ENCODE assay signal across 17 cellular contexts in genomic region chr3:35486295-35486694, GRCh38.
A peak's percentile ranks its signal among the peaks of the same experiment; 100 is the strongest.
DNase-seq lines count a peak whose midpoint lies in the region; ATAC-seq and TF ChIP-seq lines count a peak whose summit lies in the region.
"Had no signal": no experiment of that assay in that cellular context is flagged by ENCODE, and none has a peak within 500 bp of the region (broad histone marks: within the 10 kb centered on the region; RNA-seq: fewer than 3 reads in every experiment).

No MANE protein-coding gene starts in this region.

- H3K9me3 ChIP-seq in OCI-LY1 (ENCODE audit: low read length) (no peaks in the 10 kb centered on the region), hepatocyte (ENCODE audit: low read depth) (no peaks in the 10 kb centered on the region)

- no peaks in the 10 kb centered on the region for H3F3A ChIP-seq in OCI-LY1 (ENCODE audit: insufficient read depth, low read length)

- POLR2A ChIA-PET in activated CD8-positive, alpha-beta T cell treated with anti-CD3 and anti-CD28 coated beads, Interleukin-2, amount 10 ng/mL, durations not matched to agents 7 days and 5 days (lab: Charles Lee) = no interaction called here

- H3K4me1 Mint-ChIP-seq in mesothelial cell of epicardium = peaks cover 24% of the 10 kb centered on the region
- no peaks in the 10 kb centered on the region for H3K4me1 Mint-ChIP-seq in activated CD8-positive, alpha-beta T cell treated with anti-CD3 and anti-CD28 coated beads, Interleukin-2, amount 10 ng/mL, durations not matched to agents 7 days and 5 days (ENCODE audit: low read depth)
- no peaks in the 10 kb centered on the region for H3K4me1 Mint-ChIP-seq in activated naive CD8-positive, alpha-beta T cell treated with anti-CD3 and anti-CD28 coated beads for 36 hours
- H3K4me1 Mint-ChIP-seq: CD4-positive, CD25-positive, alpha-beta regulatory T cell had no signal

- H2AFZ ChIP-seq in OCI-LY1 (ENCODE audit: low read length) (no peak overlapping the region), hepatocyte (no peak overlapping the region)

- no peak overlapping the region for H3K9ac ChIP-seq in OCI-LY1 (ENCODE audit: low read length)
- H3K9ac ChIP-seq: KMS-11 had no signal

- TF ChIP-seq CTCF in OCI-LY1 (IDR thresholded peaks at IDR 0.05; ENCODE audit: low read length) (peak; percentile 26; the same call in 1 of the 2 replicates), hepatocyte (IDR thresholded peaks at IDR 0.05; ENCODE audit: poor library complexity) (no peak), mesothelial cell of epicardium (IDR thresholded peaks at IDR 0.05; ENCODE audit: unreplicated experiment) (no peak)

- no peak for ATAC-seq in activated CD8-positive, alpha-beta T cell treated with anti-CD3 and anti-CD28 coated beads, Interleukin-2, amount 10 ng/mL, durations not matched to agents 7 days and 5 days

- WGBS in hepatocyte (ENCODE audit: low lambda C conversion rate, missing lambda C conversion rate) = 55% methylated on average over 1 of the region's 1 CpG

- no peaks in the 10 kb centered on the region for H3K9me2 ChIP-seq in OCI-LY1 (ENCODE audit: low read depth, low read length)
- H3K9me2 ChIP-seq in hepatocyte (replicated peaks; ENCODE audit: insufficient read depth) = no peaks in the 10 kb centered on the region

- no peaks in the 10 kb centered on the region for H3K36me3 Mint-ChIP-seq in mesothelial cell of epicardium
- H3K36me3 Mint-ChIP-seq in activated CD8-positive, alpha-beta T cell treated with anti-CD3 and anti-CD28 coated beads, Interleukin-2, amount 10 ng/mL, durations not matched to agents 7 days and 5 days (ENCODE audit: low read depth) = no peaks in the 10 kb centered on the region
- no peaks in the 10 kb centered on the region for H3K36me3 Mint-ChIP-seq in activated naive CD8-positive, alpha-beta T cell treated with anti-CD3 and anti-CD28 coated beads for 36 hours
- H3K36me3 Mint-ChIP-seq: CD4-positive, CD25-positive, alpha-beta regulatory T cell had no signal

- no peaks in the 10 kb centered on the region for H3K27me3 Mint-ChIP-seq in mesothelial cell of epicardium (ENCODE audit: low read depth)
- H3K27me3 Mint-ChIP-seq in activated CD8-positive, alpha-beta T cell treated with anti-CD3 and anti-CD28 coated beads, Interleukin-2, amount 10 ng/mL, durations not matched to agents 7 days and 5 days (ENCODE audit: low read depth) = no peaks in the 10 kb centered on the region
- H3K27me3 Mint-ChIP-seq in activated naive CD8-positive, alpha-beta T cell treated with anti-CD3 and anti-CD28 coated beads for 36 hours = no peaks in the 10 kb centered on the region
- H3K27me3 Mint-ChIP-seq: CD4-positive, CD25-positive, alpha-beta regulatory T cell had no signal

- H3K4me2 ChIP-seq in OCI-LY1 (ENCODE audit: low read length) (no peak overlapping the region), hepatocyte (no peak overlapping the region)
- H3K4me2 ChIP-seq: KMS-11 had no signal

- DNase-seq in Ammon's horn (ENCODE audit: low spot score) = peak; percentile 2
- no peak for DNase-seq in hepatocyte (ENCODE audit: low spot score)
- DNase-seq in mesothelial cell of epicardium (ENCODE audit: low spot score in 2 of 2, unreplicated experiment in 2 of 2) = no peak
- DNase-seq in activated CD8-positive, alpha-beta T cell treated with anti-CD3 and anti-CD28 coated beads, Interleukin-2, amount 10 ng/mL, durations not matched to agents 7 days and 5 days = no peak
- DNase-seq in foreskin melanocyte = no peak
- no peak for DNase-seq in activated naive CD8-positive, alpha-beta T cell treated with anti-CD3 and anti-CD28 coated beads for 36 hours
- no peak for DNase-seq in activated CD8-positive, alpha-beta memory T cell treated with anti-CD3 and anti-CD28 coated beads for 24 hours
- DNase-seq: 8988T; CD4-positive, CD25-positive, alpha-beta regulatory T cell; MM.1S; NCI-H1105; NCI-H187 treated with DMSO at 0.1 percent for 48 hours; NCI-H2171; NCI-H82; SHP77 treated with DMSO at 0.1 percent for 48 hours had no signal

- H3K4me3 ChIP-seq in OCI-LY1 (ENCODE audit: low read depth, low read length, poor library complexity, severe bottlenecking) (no peak overlapping the region), hepatocyte (no peak overlapping the region)

- no peak overlapping the region for H3K4me3 Mint-ChIP-seq in mesothelial cell of epicardium
- no peak overlapping the region for H3K4me3 Mint-ChIP-seq in activated CD8-positive, alpha-beta T cell treated with anti-CD3 and anti-CD28 coated beads, Interleukin-2, amount 10 ng/mL, durations not matched to agents 7 days and 5 days
- H3K4me3 Mint-ChIP-seq in activated naive CD8-positive, alpha-beta T cell treated with anti-CD3 and anti-CD28 coated beads for 36 hours = no peak overlapping the region
- H3K4me3 Mint-ChIP-seq: CD4-positive, CD25-positive, alpha-beta regulatory T cell had no signal

- peaks cover 7% of the 10 kb centered on the region for H3K9me3 Mint-ChIP-seq in mesothelial cell of epicardium
- H3K9me3 Mint-ChIP-seq in activated CD8-positive, alpha-beta T cell treated with anti-CD3 and anti-CD28 coated beads, Interleukin-2, amount 10 ng/mL, durations not matched to agents 7 days and 5 days (ENCODE audit: insufficient read depth) = no peaks in the 10 kb centered on the region
- no peaks in the 10 kb centered on the region for H3K9me3 Mint-ChIP-seq in activated naive CD8-positive, alpha-beta T cell treated with anti-CD3 and anti-CD28 coated beads for 36 hours

- no peaks in the 10 kb centered on the region for H3K27me3 ChIP-seq in OCI-LY1 (ENCODE audit: insufficient read depth, low read length)
- no peaks in the 10 kb centered on the region for H3K27me3 ChIP-seq in hepatocyte

- H3K27ac Mint-ChIP-seq in mesothelial cell of epicardium = peak overlapping the region; percentile 52
- H3K27ac Mint-ChIP-seq in activated CD8-positive, alpha-beta T cell treated with anti-CD3 and anti-CD28 coated beads, Interleukin-2, amount 10 ng/mL, durations not matched to agents 7 days and 5 days = no peak overlapping the region
- H3K27ac Mint-ChIP-seq in activated naive CD8-positive, alpha-beta T cell treated with anti-CD3 and anti-CD28 coated beads for 36 hours = no peak overlapping the region
- H3K27ac Mint-ChIP-seq: CD4-positive, CD25-positive, alpha-beta regulatory T cell had no signal

- H3K27ac ChIP-seq in OCI-LY1 (ENCODE audit: low read depth, low read length, poor library complexity, severe bottlenecking) = no peak overlapping the region
- peak overlapping the region; percentile 4 for H3K27ac ChIP-seq in hepatocyte
- H3K27ac ChIP-seq: KMS-11 had no signal

- no peaks in the 10 kb centered on the region for H3K79me2 ChIP-seq in OCI-LY1 (ENCODE audit: insufficient read depth, low read length)
- H3K79me2 ChIP-seq in hepatocyte = no peaks in the 10 kb centered on the region

- H3K4me1 ChIP-seq in OCI-LY1 (ENCODE audit: insufficient read depth, low read length, severe bottlenecking) = peaks cover 57% of the 10 kb centered on the region
- peaks cover 3% of the 10 kb centered on the region for H3K4me1 ChIP-seq in hepatocyte (ENCODE audit: insufficient read depth)

- no peaks in the 10 kb centered on the region for H4K20me1 ChIP-seq in OCI-LY1 (ENCODE audit: insufficient read depth, low read length)
- no peaks in the 10 kb centered on the region for H4K20me1 ChIP-seq in hepatocyte (ENCODE audit: insufficient read depth, poor library complexity, severe bottlenecking)

- CTCF ChIA-PET in activated CD8-positive, alpha-beta T cell treated with anti-CD3 and anti-CD28 coated beads, Interleukin-2, amount 10 ng/mL, durations not matched to agents 7 days and 5 days (lab: Charles Lee) = no interaction called here

- H3K36me3 ChIP-seq in OCI-LY1 (ENCODE audit: insufficient read depth, low read length) (no peaks in the 10 kb centered on the region), hepatocyte (replicated peaks; ENCODE audit: insufficient read depth, low read depth) (no peaks in the 10 kb centered on the region)
